Comparison of ENCODE assay signal across 1 cellular context in the genomic region with DNA sequence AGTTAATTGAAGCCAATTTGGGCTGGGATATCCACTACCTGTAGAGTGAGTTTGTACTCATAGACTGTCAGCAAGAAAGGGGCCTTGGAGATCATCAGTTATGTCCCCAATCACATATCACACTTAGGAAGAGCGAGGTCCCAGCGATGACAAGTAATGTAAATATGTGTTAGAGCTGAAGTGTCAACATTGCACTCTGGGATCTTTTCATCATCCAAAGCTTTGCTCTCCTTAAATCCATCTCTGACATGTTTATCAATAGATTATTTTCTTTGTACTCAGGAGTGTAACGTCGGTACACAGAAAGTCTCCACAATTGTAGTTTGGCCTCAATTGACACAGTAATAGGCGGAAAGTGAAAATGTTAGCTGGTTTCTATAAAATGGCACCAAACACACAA.
TF ChIP-seq lines count a peak whose summit lies in the region.

No MANE protein-coding gene starts in this region.

TF ChIP-seq in HepG2, 621 proteins besides CTCF, POLR2A, EP300 and RAD21 (continued from another document):
- TF ChIP-seq, protein P1, sequence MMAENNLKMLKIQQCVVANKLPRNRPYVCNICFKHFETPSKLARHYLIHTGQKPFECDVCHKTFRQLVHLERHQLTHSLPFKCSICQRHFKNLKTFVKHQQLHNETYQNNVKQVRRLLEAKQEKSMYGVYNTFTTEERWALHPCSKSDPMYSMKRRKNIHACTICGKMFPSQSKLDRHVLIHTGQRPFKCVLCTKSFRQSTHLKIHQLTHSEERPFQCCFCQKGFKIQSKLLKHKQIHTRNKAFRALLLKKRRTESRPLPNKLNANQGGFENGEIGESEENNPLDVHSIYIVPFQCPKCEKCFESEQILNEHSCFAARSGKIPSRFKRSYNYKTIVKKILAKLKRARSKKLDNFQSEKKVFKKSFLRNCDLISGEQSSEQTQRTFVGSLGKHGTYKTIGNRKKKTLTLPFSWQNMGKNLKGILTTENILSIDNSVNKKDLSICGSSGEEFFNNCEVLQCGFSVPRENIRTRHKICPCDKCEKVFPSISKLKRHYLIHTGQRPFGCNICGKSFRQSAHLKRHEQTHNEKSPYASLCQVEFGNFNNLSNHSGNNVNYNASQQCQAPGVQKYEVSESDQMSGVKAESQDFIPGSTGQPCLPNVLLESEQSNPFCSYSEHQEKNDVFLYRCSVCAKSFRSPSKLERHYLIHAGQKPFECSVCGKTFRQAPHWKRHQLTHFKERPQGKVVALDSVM (CRISPR knock-in tag; IDR thresholded peaks at IDR 0.05) = no peak
- TF ChIP-seq, protein P2, sequence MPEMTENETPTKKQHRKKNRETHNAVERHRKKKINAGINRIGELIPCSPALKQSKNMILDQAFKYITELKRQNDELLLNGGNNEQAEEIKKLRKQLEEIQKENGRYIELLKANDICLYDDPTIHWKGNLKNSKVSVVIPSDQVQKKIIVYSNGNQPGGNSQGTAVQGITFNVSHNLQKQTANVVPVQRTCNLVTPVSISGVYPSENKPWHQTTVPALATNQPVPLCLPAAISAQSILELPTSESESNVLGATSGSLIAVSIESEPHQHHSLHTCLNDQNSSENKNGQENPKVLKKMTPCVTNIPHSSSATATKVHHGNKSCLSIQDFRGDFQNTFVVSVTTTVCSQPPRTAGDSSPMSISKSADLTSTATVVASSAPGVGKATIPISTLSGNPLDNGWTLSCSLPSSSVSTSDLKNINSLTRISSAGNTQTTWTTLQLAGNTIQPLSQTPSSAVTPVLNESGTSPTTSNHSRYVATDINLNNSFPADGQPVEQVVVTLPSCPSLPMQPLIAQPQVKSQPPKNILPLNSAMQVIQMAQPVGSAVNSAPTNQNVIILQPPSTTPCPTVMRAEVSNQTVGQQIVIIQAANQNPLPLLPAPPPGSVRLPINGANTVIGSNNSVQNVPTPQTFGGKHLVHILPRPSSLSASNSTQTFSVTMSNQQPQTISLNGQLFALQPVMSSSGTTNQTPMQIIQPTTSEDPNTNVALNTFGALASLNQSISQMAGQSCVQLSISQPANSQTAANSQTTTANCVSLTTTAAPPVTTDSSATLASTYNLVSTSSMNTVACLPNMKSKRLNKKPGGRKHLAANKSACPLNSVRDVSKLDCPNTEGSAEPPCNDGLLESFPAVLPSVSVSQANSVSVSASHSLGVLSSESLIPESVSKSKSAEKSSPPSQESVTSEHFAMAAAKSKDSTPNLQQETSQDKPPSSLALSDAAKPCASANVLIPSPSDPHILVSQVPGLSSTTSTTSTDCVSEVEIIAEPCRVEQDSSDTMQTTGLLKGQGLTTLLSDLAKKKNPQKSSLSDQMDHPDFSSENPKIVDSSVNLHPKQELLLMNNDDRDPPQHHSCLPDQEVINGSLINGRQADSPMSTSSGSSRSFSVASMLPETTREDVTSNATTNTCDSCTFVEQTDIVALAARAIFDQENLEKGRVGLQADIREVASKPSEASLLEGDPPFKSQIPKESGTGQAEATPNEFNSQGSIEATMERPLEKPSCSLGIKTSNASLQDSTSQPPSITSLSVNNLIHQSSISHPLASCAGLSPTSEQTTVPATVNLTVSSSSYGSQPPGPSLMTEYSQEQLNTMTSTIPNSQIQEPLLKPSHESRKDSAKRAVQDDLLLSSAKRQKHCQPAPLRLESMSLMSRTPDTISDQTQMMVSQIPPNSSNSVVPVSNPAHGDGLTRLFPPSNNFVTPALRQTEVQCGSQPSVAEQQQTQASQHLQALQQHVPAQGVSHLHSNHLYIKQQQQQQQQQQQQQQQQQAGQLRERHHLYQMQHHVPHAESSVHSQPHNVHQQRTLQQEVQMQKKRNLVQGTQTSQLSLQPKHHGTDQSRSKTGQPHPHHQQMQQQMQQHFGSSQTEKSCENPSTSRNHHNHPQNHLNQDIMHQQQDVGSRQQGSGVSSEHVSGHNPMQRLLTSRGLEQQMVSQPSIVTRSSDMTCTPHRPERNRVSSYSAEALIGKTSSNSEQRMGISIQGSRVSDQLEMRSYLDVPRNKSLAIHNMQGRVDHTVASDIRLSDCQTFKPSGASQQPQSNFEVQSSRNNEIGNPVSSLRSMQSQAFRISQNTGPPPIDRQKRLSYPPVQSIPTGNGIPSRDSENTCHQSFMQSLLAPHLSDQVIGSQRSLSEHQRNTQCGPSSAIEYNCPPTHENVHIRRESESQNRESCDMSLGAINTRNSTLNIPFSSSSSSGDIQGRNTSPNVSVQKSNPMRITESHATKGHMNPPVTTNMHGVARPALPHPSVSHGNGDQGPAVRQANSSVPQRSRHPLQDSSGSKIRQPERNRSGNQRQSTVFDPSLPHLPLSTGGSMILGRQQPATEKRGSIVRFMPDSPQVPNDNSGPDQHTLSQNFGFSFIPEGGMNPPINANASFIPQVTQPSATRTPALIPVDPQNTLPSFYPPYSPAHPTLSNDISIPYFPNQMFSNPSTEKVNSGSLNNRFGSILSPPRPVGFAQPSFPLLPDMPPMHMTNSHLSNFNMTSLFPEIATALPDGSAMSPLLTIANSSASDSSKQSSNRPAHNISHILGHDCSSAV (CRISPR knock-in tag; IDR thresholded peaks at IDR 0.05; ENCODE audit: borderline replicate concordance) = no peak
